8 cellular contexts compared by ENCODE assay signal in genomic region chr4:88378691-88379559, GRCh38. TPM values are rescaled to one million over a fixed set of nuclear protein-coding genes. Genes with fewer than 3 reads are reported as not detected.
DNase-seq lines count a peak whose midpoint lies in the region; ATAC-seq, FAIRE-seq and TF ChIP-seq lines count a peak whose summit lies in the region.

Gene HERC6 (plus strand): TSS chr4:88378852. CDS start chr4:88378922, 70 bp downstream.

- H3K4me3 Mint-ChIP-seq in naive thymus-derived CD4-positive, alpha-beta T cell: peak within 1 kb of the TSS; percentile 88 to 98 (median 94)
- peak within 1 kb of the TSS; percentile 92 for H3K4me3 Mint-ChIP-seq in stimulated activated memory B cell treated with anti-CD40 and anti-IgM and Interleukin-4, amounts not matched to agents 10 μg/mL and 1 μg/mL and 100 μg/mL, for 72 hours

- CTCF ChIA-PET in naive thymus-derived CD4-positive, alpha-beta T cell (lab: Charles Lee): interaction anchor here (1.1 to 1.4 kb wide), 3 partner anchors 59 to 95 kb away, joined by 3 to 9 read pairs (median 5); partner anchors contain the start of genes HERC5 and PPM1K

- H3K9me3 ChIP-seq in naive thymus-derived CD4-positive, alpha-beta T cell (ENCODE audit: control insufficient read depth in 2 of 3, low read length in 3 of 3): no peaks in the 10 kb centered on the region

- POLR2A ChIA-PET in naive thymus-derived CD4-positive, alpha-beta T cell (lab: Charles Lee): interaction anchor here (0.5 to 3.0 kb wide), 6 partner anchors 76 to 987 kb away, joined by 3 to 36 read pairs (median 3); partner anchors contain the start of genes HERC5 and PPM1K

- ATAC-seq in GM21526 (IDR thresholded peaks at IDR 0.05; ENCODE audit: low FRiP score, unreplicated experiment): peak; percentile 73
- ATAC-seq in naive thymus-derived CD4-positive, alpha-beta T cell: peak; percentile 80
- peak; percentile 92 for ATAC-seq in stimulated activated memory B cell treated with anti-CD40 and anti-IgM and Interleukin-4, amounts not matched to agents 10 μg/mL and 1 μg/mL and 100 μg/mL, for 72 hours

- H3K4me1 Mint-ChIP-seq in naive thymus-derived CD4-positive, alpha-beta T cell: peaks cover 24 to 60% (median 46%) of the 10 kb centered on the region in 7 donors
- H3K4me1 Mint-ChIP-seq in stimulated activated memory B cell treated with anti-CD40 and anti-IgM and Interleukin-4, amounts not matched to agents 10 μg/mL and 1 μg/mL and 100 μg/mL, for 72 hours: peaks cover 24% of the 10 kb centered on the region

- DNase-seq in DMS153 treated with DMSO at 0.1 percent for 48 hours (lab: John Stamatoyannopoulos, UW; ENCODE audit: unreplicated experiment) (peak; percentile 79), HuH-7 (ENCODE audit: low spot score) (peak; percentile 64), RCC 7860 (ENCODE audit: low spot score) (peak; percentile 82), fibroblast of mammary gland (ENCODE audit: low read depth) (peak; percentile 80)
- peak; percentile 34 to 57 for DNase-seq in activated T-helper 1 cell treated with anti-CD3 and anti-CD28 coated beads, Interleukin-2, amount 50 U/mL, for 16 hours (ENCODE audit: low read depth in 1 of 2, low spot score in 1 of 2)
- peak; percentile 49 to 77 (median 70) for DNase-seq in naive thymus-derived CD4-positive, alpha-beta T cell

- H3K4me3 ChIP-seq in fibroblast of mammary gland (ENCODE audit: control insufficient read depth, low read depth, low read length): peak within 1 kb of the TSS; percentile 86
- H3K4me3 ChIP-seq in naive thymus-derived CD4-positive, alpha-beta T cell (ENCODE audit: low read length): peak within 1 kb of the TSS; percentile 95

- H3K27me3 ChIP-seq in naive thymus-derived CD4-positive, alpha-beta T cell (ENCODE audit: control insufficient read depth in 2 of 2, insufficient read depth in 2 of 2, low read length in 2 of 2): no peaks in the 10 kb centered on the region

- FAIRE-seq in RCC 7860 (lab: Jason Lieb, UNC): no peak

- peak within 1 kb of the TSS; percentile 92 for H3K27ac ChIP-seq in naive thymus-derived CD4-positive, alpha-beta T cell (ENCODE audit: low read depth, low read length)

- peaks cover 0 to 13% (median 0%) of the 10 kb centered on the region in 11 donors for H3K9me3 Mint-ChIP-seq in naive thymus-derived CD4-positive, alpha-beta T cell
- H3K9me3 Mint-ChIP-seq in stimulated activated memory B cell treated with anti-CD40 and anti-IgM and Interleukin-4, amounts not matched to agents 10 μg/mL and 1 μg/mL and 100 μg/mL, for 72 hours: no peaks in the 10 kb centered on the region

- peaks cover 0 to 6% (median 0%) of the 10 kb centered on the region in 3 experiments for H3K36me3 ChIP-seq in naive thymus-derived CD4-positive, alpha-beta T cell (ENCODE audit: control insufficient read depth in 2 of 3, insufficient read depth in 3 of 3, low read length in 3 of 3)

- intact Hi-C loops in naive thymus-derived CD4-positive, alpha-beta T cell (cut with micrococcal nuclease): loop anchor here (1.0 to 10.0 kb wide), 11 partner anchors 10 to 984 kb away; partner anchors contain the start of genes HERC3 (in 1 of the 2), HERC5 (in 1 of the 2), HSD17B11 (in 1 of the 2) and PKD2 (in 1 of the 2)

- peaks cover 21 to 27% of the 10 kb centered on the region in 2 donors for H3K4me1 ChIP-seq in naive thymus-derived CD4-positive, alpha-beta T cell (ENCODE audit: control insufficient read depth in 2 of 2, insufficient read depth in 2 of 2, low read length in 2 of 2)

- no peaks in the 10 kb centered on the region for H3K27me3 Mint-ChIP-seq in naive thymus-derived CD4-positive, alpha-beta T cell
- no peaks in the 10 kb centered on the region for H3K27me3 Mint-ChIP-seq in stimulated activated memory B cell treated with anti-CD40 and anti-IgM and Interleukin-4, amounts not matched to agents 10 μg/mL and 1 μg/mL and 100 μg/mL, for 72 hours

- TF ChIP-seq CTCF in fibroblast of mammary gland (conservative IDR thresholded peaks at IDR 0.05; ENCODE audit: control insufficient read depth, insufficient read depth, low read depth, low read length): peak; percentile 53

- peaks cover 0 to 43% (median 9%) of the 10 kb centered on the region in 5 donors for H3K36me3 Mint-ChIP-seq in naive thymus-derived CD4-positive, alpha-beta T cell
- H3K36me3 Mint-ChIP-seq in stimulated activated memory B cell treated with anti-CD40 and anti-IgM and Interleukin-4, amounts not matched to agents 10 μg/mL and 1 μg/mL and 100 μg/mL, for 72 hours: no peaks in the 10 kb centered on the region

- H3K27ac Mint-ChIP-seq in naive thymus-derived CD4-positive, alpha-beta T cell: peak within 1 kb of the TSS; percentile 91 to 99 (median 94)
- H3K27ac Mint-ChIP-seq in stimulated activated memory B cell treated with anti-CD40 and anti-IgM and Interleukin-4, amounts not matched to agents 10 μg/mL and 1 μg/mL and 100 μg/mL, for 72 hours: peak within 1 kb of the TSS; percentile 97

RNA-seq across cellular contexts. Expression of gene HERC6, which starts in this region (rescaled TPM):
- 10 to 100 TPM; 12.6 to 43.5 (median 23.0) TPM for total RNA-seq in naive thymus-derived CD4-positive, alpha-beta T cell
- polyA plus RNA-seq in naive thymus-derived CD4-positive, alpha-beta T cell: 10 to 100 TPM; 14.6 to 20.0 TPM

Comparison
In these comparisons a context has a peak if more than half of its experiments do, and no peak if none do; other contexts are left out.
1. Peak in every context shown above with its lines: DNase-seq, ATAC-seq, H3K4me3 ChIP-seq and H3K27ac ChIP-seq.